In the genomic region with DNA sequence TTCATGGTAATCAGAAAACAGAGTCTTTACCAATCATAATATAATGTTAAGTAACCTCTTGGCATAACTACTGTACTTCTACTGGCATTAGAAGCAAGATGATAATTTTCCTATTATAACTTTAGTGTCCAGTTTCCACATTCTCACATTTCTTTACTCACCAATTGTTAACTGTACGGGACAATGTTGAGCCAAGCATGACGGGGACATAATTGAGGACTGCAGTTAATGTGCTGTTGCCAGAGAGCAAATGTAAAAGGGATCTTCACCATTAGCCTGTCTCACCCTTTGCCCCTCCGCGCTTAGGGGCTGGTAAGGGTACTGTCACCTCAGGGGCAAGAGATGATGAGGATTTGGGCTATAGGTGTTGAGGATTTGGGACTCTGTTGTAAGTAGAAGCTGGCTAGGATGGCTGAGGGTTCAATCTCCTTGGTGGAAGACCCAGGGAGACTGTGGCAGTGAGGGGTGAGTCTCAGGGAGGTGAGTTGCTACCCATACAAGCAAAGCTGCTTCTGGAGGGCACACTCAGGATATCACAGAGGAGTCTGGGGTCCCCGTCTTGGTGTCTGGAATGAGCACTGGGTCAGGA, we compare ENCODE assay signal across 1 cellular context.
TF ChIP-seq lines count a peak whose summit lies in the region.

No MANE protein-coding gene starts in this region.

TF ChIP-seq in A549, 52 proteins besides CTCF, POLR2A, EP300 and RAD21:
- TF ChIP-seq MAFK (IDR thresholded peaks at IDR 0.05; ENCODE audit: partially characterized antibody), result no peak
- TF ChIP-seq EHMT2 (IDR thresholded peaks at IDR 0.05; ENCODE audit: low read depth), result no peak
- no peak for TF ChIP-seq CBX2 (IDR thresholded peaks at IDR 0.05; ENCODE audit: borderline replicate concordance, low read depth)
- TF ChIP-seq RCOR1 (IDR thresholded peaks at IDR 0.05; ENCODE audit: low read depth, low read length), result no peak
- no peak for TF ChIP-seq HEYL (CRISPR knock-in tag; IDR thresholded peaks at IDR 0.05)
- TF ChIP-seq, protein P1, sequence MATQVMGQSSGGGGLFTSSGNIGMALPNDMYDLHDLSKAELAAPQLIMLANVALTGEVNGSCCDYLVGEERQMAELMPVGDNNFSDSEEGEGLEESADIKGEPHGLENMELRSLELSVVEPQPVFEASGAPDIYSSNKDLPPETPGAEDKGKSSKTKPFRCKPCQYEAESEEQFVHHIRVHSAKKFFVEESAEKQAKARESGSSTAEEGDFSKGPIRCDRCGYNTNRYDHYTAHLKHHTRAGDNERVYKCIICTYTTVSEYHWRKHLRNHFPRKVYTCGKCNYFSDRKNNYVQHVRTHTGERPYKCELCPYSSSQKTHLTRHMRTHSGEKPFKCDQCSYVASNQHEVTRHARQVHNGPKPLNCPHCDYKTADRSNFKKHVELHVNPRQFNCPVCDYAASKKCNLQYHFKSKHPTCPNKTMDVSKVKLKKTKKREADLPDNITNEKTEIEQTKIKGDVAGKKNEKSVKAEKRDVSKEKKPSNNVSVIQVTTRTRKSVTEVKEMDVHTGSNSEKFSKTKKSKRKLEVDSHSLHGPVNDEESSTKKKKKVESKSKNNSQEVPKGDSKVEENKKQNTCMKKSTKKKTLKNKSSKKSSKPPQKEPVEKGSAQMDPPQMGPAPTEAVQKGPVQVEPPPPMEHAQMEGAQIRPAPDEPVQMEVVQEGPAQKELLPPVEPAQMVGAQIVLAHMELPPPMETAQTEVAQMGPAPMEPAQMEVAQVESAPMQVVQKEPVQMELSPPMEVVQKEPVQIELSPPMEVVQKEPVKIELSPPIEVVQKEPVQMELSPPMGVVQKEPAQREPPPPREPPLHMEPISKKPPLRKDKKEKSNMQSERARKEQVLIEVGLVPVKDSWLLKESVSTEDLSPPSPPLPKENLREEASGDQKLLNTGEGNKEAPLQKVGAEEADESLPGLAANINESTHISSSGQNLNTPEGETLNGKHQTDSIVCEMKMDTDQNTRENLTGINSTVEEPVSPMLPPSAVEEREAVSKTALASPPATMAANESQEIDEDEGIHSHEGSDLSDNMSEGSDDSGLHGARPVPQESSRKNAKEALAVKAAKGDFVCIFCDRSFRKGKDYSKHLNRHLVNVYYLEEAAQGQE (IDR thresholded peaks at IDR 0.05), result no peak
- no peak for TF ChIP-seq MAZ (IDR thresholded peaks at IDR 0.05; ENCODE audit: borderline replicate concordance, low read depth, low read length)
- TF ChIP-seq SREBF2 (IDR thresholded peaks at IDR 0.05), result no peak
- TF ChIP-seq HOXA7 (CRISPR knock-in tag; IDR thresholded peaks at IDR 0.05), result no peak
- no peak for TF ChIP-seq ZSCAN20 (CRISPR knock-in tag; IDR thresholded peaks at IDR 0.05)
- no peak for TF ChIP-seq PHF8 (IDR thresholded peaks at IDR 0.05; ENCODE audit: borderline replicate concordance, low read depth)
- TF ChIP-seq ZC3H11A (IDR thresholded peaks at IDR 0.05), result no peak
TF ChIP-seq in A549: peak in this region for 0.
